Comparison of ENCODE assay signal across 2 cellular contexts in the genomic region with DNA sequence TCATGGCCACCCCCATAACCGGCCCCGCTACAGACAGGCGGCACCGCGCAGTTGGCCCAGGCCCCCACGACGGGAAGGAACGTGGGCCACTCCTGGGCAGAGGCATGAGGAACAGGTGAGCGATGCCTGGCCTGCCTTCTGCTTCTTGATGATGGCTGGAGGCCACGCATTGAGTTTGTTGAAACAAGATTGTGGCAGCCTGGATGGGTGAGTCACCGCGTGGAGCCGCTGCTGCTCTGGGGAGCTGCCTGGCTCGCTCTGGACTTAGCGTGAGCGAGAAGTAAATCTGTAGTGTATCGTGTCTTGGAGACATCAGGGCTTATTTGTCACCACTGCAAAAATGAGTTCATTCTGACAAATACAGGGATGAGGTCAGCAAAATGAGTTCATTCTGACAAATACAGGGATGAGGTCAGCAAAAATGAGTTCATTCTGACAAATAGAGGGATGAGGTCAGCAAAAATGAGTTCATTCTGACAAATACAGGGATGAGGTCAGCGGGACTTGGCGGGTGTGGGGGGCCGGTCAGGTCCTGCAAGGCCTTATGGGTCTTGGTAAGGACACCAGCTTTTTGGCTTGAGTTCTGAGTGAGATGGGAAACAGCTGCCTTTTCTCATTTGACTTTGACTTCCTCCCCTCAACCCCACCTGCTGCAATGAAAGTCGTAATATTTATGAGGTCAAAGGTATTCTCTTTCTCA.
A peak's percentile ranks its signal among the peaks of the same experiment; 100 is the strongest.
TF ChIP-seq lines count a peak whose summit lies in the region.

No MANE protein-coding gene starts in this region.

TF ChIP-seq in HEK293, 187 proteins besides CTCF, POLR2A, EP300 and RAD21 (continued from another document and continues in another):
- TF ChIP-seq, protein P1, sequence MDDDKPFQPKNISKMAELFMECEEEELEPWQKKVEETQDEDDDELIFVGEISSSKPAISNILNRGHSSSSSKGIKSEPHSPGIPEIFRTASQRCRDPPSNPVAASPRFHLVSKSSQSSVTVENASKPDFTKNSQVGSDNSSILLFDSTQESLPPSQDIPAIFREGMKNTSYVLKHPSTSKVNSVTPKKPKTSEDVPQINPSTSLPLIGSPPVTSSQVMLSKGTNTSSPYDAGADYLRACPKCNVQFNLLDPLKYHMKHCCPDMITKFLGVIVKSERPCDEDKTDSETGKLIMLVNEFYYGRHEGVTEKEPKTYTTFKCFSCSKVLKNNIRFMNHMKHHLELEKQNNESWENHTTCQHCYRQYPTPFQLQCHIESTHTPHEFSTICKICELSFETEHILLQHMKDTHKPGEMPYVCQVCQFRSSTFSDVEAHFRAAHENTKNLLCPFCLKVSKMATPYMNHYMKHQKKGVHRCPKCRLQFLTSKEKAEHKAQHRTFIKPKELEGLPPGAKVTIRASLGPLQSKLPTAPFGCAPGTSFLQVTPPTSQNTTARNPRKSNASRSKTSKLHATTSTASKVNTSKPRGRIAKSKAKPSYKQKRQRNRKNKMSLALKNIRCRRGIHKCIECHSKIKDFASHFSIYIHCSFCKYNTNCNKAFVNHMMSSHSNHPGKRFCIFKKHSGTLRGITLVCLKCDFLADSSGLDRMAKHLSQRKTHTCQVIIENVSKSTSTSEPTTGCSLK (tag by site-specific recombination; IDR thresholded peaks at IDR 0.05) = no peak
- TF ChIP-seq ZNF366 (tag by site-specific recombination; conservative IDR thresholded peaks at IDR 0.05) = peak; percentile 97
- TF ChIP-seq, protein P2, sequence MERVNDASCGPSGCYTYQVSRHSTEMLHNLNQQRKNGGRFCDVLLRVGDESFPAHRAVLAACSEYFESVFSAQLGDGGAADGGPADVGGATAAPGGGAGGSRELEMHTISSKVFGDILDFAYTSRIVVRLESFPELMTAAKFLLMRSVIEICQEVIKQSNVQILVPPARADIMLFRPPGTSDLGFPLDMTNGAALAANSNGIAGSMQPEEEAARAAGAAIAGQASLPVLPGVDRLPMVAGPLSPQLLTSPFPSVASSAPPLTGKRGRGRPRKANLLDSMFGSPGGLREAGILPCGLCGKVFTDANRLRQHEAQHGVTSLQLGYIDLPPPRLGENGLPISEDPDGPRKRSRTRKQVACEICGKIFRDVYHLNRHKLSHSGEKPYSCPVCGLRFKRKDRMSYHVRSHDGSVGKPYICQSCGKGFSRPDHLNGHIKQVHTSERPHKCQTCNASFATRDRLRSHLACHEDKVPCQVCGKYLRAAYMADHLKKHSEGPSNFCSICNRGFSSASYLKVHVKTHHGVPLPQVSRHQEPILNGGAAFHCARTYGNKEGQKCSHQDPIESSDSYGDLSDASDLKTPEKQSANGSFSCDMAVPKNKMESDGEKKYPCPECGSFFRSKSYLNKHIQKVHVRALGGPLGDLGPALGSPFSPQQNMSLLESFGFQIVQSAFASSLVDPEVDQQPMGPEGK (tag by site-specific recombination; IDR thresholded peaks at IDR 0.05) = peak; percentile 87
- TF ChIP-seq HOXC10 (CRISPR knock-in tag; IDR thresholded peaks at IDR 0.05) = no peak
- TF ChIP-seq ZNF837 (tag by site-specific recombination; IDR thresholded peaks at IDR 0.05) = no peak
- peak; percentile 92 for TF ChIP-seq ZNF785 (tag by site-specific recombination; IDR thresholded peaks at IDR 0.05)
- peak; percentile 98 for TF ChIP-seq SALL2 (tag by site-specific recombination; IDR thresholded peaks at IDR 0.05; ENCODE audit: borderline replicate concordance)
- peak; percentile 96 for TF ChIP-seq ZNF658 (tag by site-specific recombination; IDR thresholded peaks at IDR 0.05)
- TF ChIP-seq ZNF514 (tag by site-specific recombination; IDR thresholded peaks at IDR 0.05) = no peak
- no peak for TF ChIP-seq ZBTB8A (tag by site-specific recombination; IDR thresholded peaks at IDR 0.05)
- no peak for TF ChIP-seq ZNF549 (tag by site-specific recombination; IDR thresholded peaks at IDR 0.05)
- TF ChIP-seq, protein P3, sequence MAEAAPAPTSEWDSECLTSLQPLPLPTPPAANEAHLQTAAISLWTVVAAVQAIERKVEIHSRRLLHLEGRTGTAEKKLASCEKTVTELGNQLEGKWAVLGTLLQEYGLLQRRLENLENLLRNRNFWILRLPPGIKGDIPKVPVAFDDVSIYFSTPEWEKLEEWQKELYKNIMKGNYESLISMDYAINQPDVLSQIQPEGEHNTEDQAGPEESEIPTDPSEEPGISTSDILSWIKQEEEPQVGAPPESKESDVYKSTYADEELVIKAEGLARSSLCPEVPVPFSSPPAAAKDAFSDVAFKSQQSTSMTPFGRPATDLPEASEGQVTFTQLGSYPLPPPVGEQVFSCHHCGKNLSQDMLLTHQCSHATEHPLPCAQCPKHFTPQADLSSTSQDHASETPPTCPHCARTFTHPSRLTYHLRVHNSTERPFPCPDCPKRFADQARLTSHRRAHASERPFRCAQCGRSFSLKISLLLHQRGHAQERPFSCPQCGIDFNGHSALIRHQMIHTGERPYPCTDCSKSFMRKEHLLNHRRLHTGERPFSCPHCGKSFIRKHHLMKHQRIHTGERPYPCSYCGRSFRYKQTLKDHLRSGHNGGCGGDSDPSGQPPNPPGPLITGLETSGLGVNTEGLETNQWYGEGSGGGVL (tag by site-specific recombination; IDR thresholded peaks at IDR 0.05) = peak; percentile 89
- TF ChIP-seq, protein P4, sequence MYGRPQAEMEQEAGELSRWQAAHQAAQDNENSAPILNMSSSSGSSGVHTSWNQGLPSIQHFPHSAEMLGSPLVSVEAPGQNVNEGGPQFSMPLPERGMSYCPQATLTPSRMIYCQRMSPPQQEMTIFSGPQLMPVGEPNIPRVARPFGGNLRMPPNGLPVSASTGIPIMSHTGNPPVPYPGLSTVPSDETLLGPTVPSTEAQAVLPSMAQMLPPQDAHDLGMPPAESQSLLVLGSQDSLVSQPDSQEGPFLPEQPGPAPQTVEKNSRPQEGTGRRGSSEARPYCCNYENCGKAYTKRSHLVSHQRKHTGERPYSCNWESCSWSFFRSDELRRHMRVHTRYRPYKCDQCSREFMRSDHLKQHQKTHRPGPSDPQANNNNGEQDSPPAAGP (tag by site-specific recombination; IDR thresholded peaks at IDR 0.05) = peak; percentile 91
- no peak for TF ChIP-seq ZNF341 (tag by site-specific recombination; IDR thresholded peaks at IDR 0.05; ENCODE audit: low read depth)
- peak; percentile 61; the same call in 1 of the 2 replicates for TF ChIP-seq ZNF133 (tag by site-specific recombination; IDR thresholded peaks at IDR 0.05)
- TF ChIP-seq ZNF585B (tag by site-specific recombination; IDR thresholded peaks at IDR 0.05) = no peak
- TF ChIP-seq ZNF670 (tag by site-specific recombination; IDR thresholded peaks at IDR 0.05; ENCODE audit: low read depth) = 0 out of 2 replicates have a peak, but pooled peaks have one; percentile 50
- 0 out of 2 replicates have a peak, but pooled peaks have one; percentile 12 for TF ChIP-seq OSR2 (tag by site-specific recombination; IDR thresholded peaks at IDR 0.05)
- TF ChIP-seq ZNF555 (tag by site-specific recombination; conservative IDR thresholded peaks at IDR 0.05) = peak; percentile 22; the same call in 1 of the 2 replicates
- no peak for TF ChIP-seq ZNF544 (tag by site-specific recombination; IDR thresholded peaks at IDR 0.05)
- no peak for TF ChIP-seq HOXD13 (CRISPR knock-in tag; IDR thresholded peaks at IDR 0.05; ENCODE audit: borderline replicate concordance)
- no peak for TF ChIP-seq ZNF433 (tag by site-specific recombination; IDR thresholded peaks at IDR 0.05; ENCODE audit: low read depth)
- TF ChIP-seq ZBTB7A (tag by site-specific recombination; IDR thresholded peaks at IDR 0.05; ENCODE audit: low read depth) = peak; percentile 79; the same call in 1 of the 2 replicates
- peak; percentile 9; the same call in 1 of the 2 replicates for TF ChIP-seq ZNF157 (tag by site-specific recombination; IDR thresholded peaks at IDR 0.05)

TF ChIP-seq in HepG2, 621 proteins besides CTCF, POLR2A, EP300 and RAD21 (continued from another document and continues in another):
- TF ChIP-seq, protein P5, sequence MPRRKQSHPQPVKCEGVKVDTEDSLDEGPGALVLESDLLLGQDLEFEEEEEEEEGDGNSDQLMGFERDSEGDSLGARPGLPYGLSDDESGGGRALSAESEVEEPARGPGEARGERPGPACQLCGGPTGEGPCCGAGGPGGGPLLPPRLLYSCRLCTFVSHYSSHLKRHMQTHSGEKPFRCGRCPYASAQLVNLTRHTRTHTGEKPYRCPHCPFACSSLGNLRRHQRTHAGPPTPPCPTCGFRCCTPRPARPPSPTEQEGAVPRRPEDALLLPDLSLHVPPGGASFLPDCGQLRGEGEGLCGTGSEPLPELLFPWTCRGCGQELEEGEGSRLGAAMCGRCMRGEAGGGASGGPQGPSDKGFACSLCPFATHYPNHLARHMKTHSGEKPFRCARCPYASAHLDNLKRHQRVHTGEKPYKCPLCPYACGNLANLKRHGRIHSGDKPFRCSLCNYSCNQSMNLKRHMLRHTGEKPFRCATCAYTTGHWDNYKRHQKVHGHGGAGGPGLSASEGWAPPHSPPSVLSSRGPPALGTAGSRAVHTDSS (CRISPR knock-in tag; conservative IDR thresholded peaks at IDR 0.05) = no peak
- TF ChIP-seq MIXL1 (CRISPR knock-in tag; IDR thresholded peaks at IDR 0.05) (no peak), ZNF703 (CRISPR knock-in tag; IDR thresholded peaks at IDR 0.05; ENCODE audit: borderline replicate concordance) (no peak), TAF15 (IDR thresholded peaks at IDR 0.05; ENCODE audit: low read depth, low read length, poor library complexity, severe bottlenecking) (no peak), NCOA1 (CRISPR knock-in tag; IDR thresholded peaks at IDR 0.05) (no peak), GTF2F1 (IDR thresholded peaks at IDR 0.05; ENCODE audit: low read length) (no peak), MAFG (CRISPR knock-in tag; IDR thresholded peaks at IDR 0.05) (peak; percentile 83), SAP130 (CRISPR knock-in tag; IDR thresholded peaks at IDR 0.05; ENCODE audit: low read depth) (peak; percentile 47), MED8 (CRISPR knock-in tag; IDR thresholded peaks at IDR 0.05; ENCODE audit: insufficient replicate concordance) (no peak), SSRP1 (CRISPR knock-in tag; IDR thresholded peaks at IDR 0.05) (no peak), RFXAP (CRISPR knock-in tag; IDR thresholded peaks at IDR 0.05; ENCODE audit: borderline replicate concordance) (no peak), ZNF460 (CRISPR knock-in tag; IDR thresholded peaks at IDR 0.05; ENCODE audit: borderline replicate concordance) (no peak), ZNF138 (CRISPR knock-in tag; IDR thresholded peaks at IDR 0.05; ENCODE audit: low read depth) (no peak), ZNF33B (CRISPR knock-in tag; IDR thresholded peaks at IDR 0.05) (no peak), AHR (CRISPR knock-in tag; IDR thresholded peaks at IDR 0.05) (no peak), ZFP36L2 (CRISPR knock-in tag; IDR thresholded peaks at IDR 0.05) (no peak), ATF1 (CRISPR knock-in tag; IDR thresholded peaks at IDR 0.05) (0 out of 2 replicates have a peak, but pooled peaks have one; percentile 34), JDP2 (CRISPR knock-in tag; IDR thresholded peaks at IDR 0.05; ENCODE audit: borderline replicate concordance) (no peak), SATB2 (CRISPR knock-in tag; IDR thresholded peaks at IDR 0.05) (no peak)
- TF ChIP-seq, protein P6, sequence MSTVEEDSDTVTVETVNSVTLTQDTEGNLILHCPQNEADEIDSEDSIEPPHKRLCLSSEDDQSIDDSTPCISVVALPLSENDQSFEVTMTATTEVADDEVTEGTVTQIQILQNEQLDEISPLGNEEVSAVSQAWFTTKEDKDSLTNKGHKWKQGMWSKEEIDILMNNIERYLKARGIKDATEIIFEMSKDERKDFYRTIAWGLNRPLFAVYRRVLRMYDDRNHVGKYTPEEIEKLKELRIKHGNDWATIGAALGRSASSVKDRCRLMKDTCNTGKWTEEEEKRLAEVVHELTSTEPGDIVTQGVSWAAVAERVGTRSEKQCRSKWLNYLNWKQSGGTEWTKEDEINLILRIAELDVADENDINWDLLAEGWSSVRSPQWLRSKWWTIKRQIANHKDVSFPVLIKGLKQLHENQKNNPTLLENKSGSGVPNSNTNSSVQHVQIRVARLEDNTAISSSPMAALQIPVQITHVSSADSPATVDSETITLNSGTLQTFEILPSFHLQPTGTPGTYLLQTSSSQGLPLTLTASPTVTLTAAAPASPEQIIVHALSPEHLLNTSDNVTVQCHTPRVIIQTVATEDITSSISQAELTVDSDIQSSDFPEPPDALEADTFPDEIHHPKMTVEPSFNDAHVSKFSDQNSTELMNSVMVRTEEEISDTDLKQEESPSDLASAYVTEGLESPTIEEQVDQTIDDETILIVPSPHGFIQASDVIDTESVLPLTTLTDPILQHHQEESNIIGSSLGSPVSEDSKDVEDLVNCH (CRISPR knock-in tag; IDR thresholded peaks at IDR 0.05) = no peak
- TF ChIP-seq, protein P7, sequence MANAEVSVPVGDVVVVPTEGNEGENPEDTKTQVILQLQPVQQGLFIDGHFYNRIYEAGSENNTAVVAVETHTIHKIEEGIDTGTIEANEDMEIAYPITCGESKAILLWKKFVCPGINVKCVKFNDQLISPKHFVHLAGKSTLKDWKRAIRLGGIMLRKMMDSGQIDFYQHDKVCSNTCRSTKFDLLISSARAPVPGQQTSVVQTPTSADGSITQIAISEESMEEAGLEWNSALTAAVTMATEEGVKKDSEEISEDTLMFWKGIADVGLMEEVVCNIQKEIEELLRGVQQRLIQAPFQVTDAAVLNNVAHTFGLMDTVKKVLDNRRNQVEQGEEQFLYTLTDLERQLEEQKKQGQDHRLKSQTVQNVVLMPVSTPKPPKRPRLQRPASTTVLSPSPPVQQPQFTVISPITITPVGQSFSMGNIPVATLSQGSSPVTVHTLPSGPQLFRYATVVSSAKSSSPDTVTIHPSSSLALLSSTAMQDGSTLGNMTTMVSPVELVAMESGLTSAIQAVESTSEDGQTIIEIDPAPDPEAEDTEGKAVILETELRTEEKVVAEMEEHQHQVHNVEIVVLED (CRISPR knock-in tag; IDR thresholded peaks at IDR 0.05; ENCODE audit: borderline replicate concordance) = no peak
- TF ChIP-seq, protein P8, sequence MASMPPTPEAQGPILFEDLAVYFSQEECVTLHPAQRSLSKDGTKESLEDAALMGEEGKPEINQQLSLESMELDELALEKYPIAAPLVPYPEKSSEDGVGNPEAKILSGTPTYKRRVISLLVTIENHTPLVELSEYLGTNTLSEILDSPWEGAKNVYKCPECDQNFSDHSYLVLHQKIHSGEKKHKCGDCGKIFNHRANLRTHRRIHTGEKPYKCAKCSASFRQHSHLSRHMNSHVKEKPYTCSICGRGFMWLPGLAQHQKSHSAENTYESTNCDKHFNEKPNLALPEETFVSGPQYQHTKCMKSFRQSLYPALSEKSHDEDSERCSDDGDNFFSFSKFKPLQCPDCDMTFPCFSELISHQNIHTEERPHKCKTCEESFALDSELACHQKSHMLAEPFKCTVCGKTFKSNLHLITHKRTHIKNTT (CRISPR knock-in tag; IDR thresholded peaks at IDR 0.05) = no peak
- TF ChIP-seq, protein P9, sequence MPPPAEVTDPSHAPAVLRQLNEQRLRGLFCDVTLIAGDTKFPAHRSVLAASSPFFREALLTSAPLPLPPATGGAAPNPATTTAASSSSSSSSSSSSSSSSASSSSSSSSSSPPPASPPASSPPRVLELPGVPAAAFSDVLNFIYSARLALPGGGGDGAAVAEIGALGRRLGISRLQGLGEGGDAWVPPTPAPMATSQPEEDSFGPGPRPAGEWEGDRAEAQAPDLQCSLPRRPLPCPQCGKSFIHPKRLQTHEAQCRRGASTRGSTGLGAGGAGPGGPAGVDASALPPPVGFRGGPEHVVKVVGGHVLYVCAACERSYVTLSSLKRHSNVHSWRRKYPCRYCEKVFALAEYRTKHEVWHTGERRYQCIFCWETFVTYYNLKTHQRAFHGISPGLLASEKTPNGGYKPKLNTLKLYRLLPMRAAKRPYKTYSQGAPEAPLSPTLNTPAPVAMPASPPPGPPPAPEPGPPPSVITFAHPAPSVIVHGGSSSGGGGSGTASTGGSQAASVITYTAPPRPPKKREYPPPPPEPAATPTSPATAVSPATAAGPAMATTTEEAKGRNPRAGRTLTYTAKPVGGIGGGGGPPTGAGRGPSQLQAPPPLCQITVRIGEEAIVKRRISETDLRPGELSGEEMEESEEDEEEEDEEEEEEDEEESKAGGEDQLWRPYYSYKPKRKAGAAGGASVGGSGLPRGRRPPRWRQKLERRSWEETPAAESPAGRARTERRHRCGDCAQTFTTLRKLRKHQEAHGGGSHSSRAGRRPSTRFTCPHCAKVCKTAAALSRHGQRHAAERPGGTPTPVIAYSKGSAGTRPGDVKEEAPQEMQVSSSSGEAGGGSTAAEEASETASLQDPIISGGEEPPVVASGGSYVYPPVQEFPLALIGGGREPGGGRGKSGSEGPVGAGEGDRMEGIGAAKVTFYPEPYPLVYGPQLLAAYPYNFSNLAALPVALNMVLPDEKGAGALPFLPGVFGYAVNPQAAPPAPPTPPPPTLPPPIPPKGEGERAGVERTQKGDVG (CRISPR knock-in tag; IDR thresholded peaks at IDR 0.05; ENCODE audit: borderline replicate concordance) = no peak
